ENCODE assay signal across 8 cellular contexts in genomic region chr12:11581179-11581755, GRCh38.
A peak's percentile ranks its signal among the peaks of the same experiment; 100 is the strongest.
DNase-seq lines count a peak whose midpoint lies in the region; ATAC-seq, FAIRE-seq and TF ChIP-seq lines count a peak whose summit lies in the region.

No MANE protein-coding gene starts in this region.

- peaks cover 7 to 15% of the 10 kb centered on the region in 2 donors for H3K27me3 Mint-ChIP-seq in CD8-positive, alpha-beta memory T cell
- no peaks in the 10 kb centered on the region for H3K27me3 Mint-ChIP-seq in neural crest cell (ENCODE audit: low read depth)

- H3K9ac ChIP-seq in NT2/D1 (ENCODE audit: insufficient read length, low read depth): no peak overlapping the region

- H3K4me3 Mint-ChIP-seq in CD8-positive, alpha-beta memory T cell: no peak overlapping the region
- H3K4me3 Mint-ChIP-seq in neural crest cell: no peak overlapping the region

- H3K9me3 ChIP-seq in CD8-positive, alpha-beta memory T cell (ENCODE audit: low read length): no peaks in the 10 kb centered on the region
- peaks cover 7% of the 10 kb centered on the region for H3K9me3 ChIP-seq in NT2/D1 (ENCODE audit: insufficient read depth, low read length)

- no peaks in the 10 kb centered on the region for H3K36me3 ChIP-seq in CD8-positive, alpha-beta memory T cell (ENCODE audit: insufficient read depth, low read length)
- no peaks in the 10 kb centered on the region for H3K36me3 ChIP-seq in NT2/D1 (ENCODE audit: insufficient read depth, insufficient read length, low read length)

- H3K27me3 ChIP-seq in CD8-positive, alpha-beta memory T cell (ENCODE audit: insufficient read depth, low read length, poor library complexity, severe bottlenecking): no peaks in the 10 kb centered on the region
- no peaks in the 10 kb centered on the region for H3K27me3 ChIP-seq in NT2/D1 (ENCODE audit: insufficient read depth, insufficient read length)

- TF ChIP-seq CTCF in neural crest cell (conservative IDR thresholded peaks at IDR 0.05): peak; percentile 98

- no peak for FAIRE-seq in HTR-8/SVneo (lab: Jason Lieb, UNC)

- CTCF ChIA-PET in CD8-positive, alpha-beta memory T cell (lab: Charles Lee): interaction anchor here (1.0 to 9.6 kb wide), 13 partner anchors 12 to 752 kb away, joined by 3 to 120 read pairs (median 4); no protein-coding TSS in a partner anchor

- peaks cover 3% of the 10 kb centered on the region for H3K4me1 ChIP-seq in CD8-positive, alpha-beta memory T cell (ENCODE audit: insufficient read depth, low read length)
- peaks cover 10% of the 10 kb centered on the region for H3K4me1 ChIP-seq in NT2/D1 (ENCODE audit: insufficient read depth, insufficient read length)

- no peak overlapping the region for H3K27ac ChIP-seq in CD8-positive, alpha-beta memory T cell (ENCODE audit: low read depth, low read length)
- no peak overlapping the region for H3K27ac ChIP-seq in substantia nigra (ENCODE audit: low read depth, low read length, poor library complexity, severe bottlenecking)

- H3K9me3 Mint-ChIP-seq in CD8-positive, alpha-beta memory T cell: no peaks in the 10 kb centered on the region
- H3K9me3 Mint-ChIP-seq in neural crest cell: no peaks in the 10 kb centered on the region

- peak overlapping the region in 1 of 8 donors; percentile 68 for H3K27ac Mint-ChIP-seq in CD8-positive, alpha-beta memory T cell
- H3K27ac Mint-ChIP-seq in neural crest cell (ENCODE audit: unreplicated experiment): no peak overlapping the region

- no peak overlapping the region for H3K4me3 ChIP-seq in CD8-positive, alpha-beta memory T cell (ENCODE audit: low read length)
- no peak overlapping the region for H3K4me3 ChIP-seq in NT2/D1 (ENCODE audit: insufficient read length, low read depth)

- no peak for ATAC-seq in GM21447 (IDR thresholded peaks at IDR 0.05; ENCODE audit: unreplicated experiment)

- POLR2A ChIA-PET in CD8-positive, alpha-beta memory T cell (lab: Charles Lee): no interaction called here

- H3K4me1 Mint-ChIP-seq in CD8-positive, alpha-beta memory T cell: peaks cover 3 to 4% (median 3%) of the 10 kb centered on the region in 3 donors
- H3K4me1 Mint-ChIP-seq in neural crest cell: no peaks in the 10 kb centered on the region

- no peak for TF ChIP-seq POLR2A in erythroblast (IDR thresholded peaks at IDR 0.05; ENCODE audit: low read length)

- DNase-seq in CD8-positive, alpha-beta memory T cell: peak; percentile 54 to 67 (median 57)
- peak; percentile 56 for DNase-seq in HTR-8/SVneo (ENCODE audit: insufficient read length, low spot score)
- peak; percentile 90 for DNase-seq in NT2/D1 (ENCODE audit: low read depth, low spot score)
- DNase-seq in activated CD8-positive, alpha-beta memory T cell treated with anti-CD3 and anti-CD28 coated beads, Interleukin-2, amount 50 U/mL, for 4 hours: peak; percentile 66
- DNase-seq in erythroblast (lab: John Stamatoyannopoulos, UW): peak; percentile 65 to 81
- DNase-seq in neural crest cell (ENCODE audit: low read depth, low spot score): peak; percentile 72
- DNase-seq in substantia nigra (lab: John Stamatoyannopoulos, UW): peak in 25 of 49 donors; percentile 4 to 51 (median 21)

- no peaks in the 10 kb centered on the region for H3K36me3 Mint-ChIP-seq in CD8-positive, alpha-beta memory T cell
- no peaks in the 10 kb centered on the region for H3K36me3 Mint-ChIP-seq in neural crest cell (ENCODE audit: low read depth)

Comparison
In these comparisons a context has a peak if more than half of its experiments do, and no peak if none do; other contexts are left out.
1. DNase-seq: peak in every context shown above with its lines; median percentile 90 in NT2/D1; 73 in erythroblast; 72 in neural crest cell; 66 in activated CD8-positive, alpha-beta memory T cell treated with anti-CD3 and anti-CD28 coated beads, Interleukin-2, amount 50 U/mL, for 4 hours; 57 in CD8-positive, alpha-beta memory T cell; 56 in HTR-8/SVneo; 21 in substantia nigra.